9 cellular contexts compared by ENCODE assay signal in genomic region chr7:130888017-130888371, GRCh38.
DNase-seq lines count a peak whose midpoint lies in the region; ATAC-seq, FAIRE-seq and TF ChIP-seq lines count a peak whose summit lies in the region.
"Had no signal": no experiment of that assay in that cellular context is flagged by ENCODE, and none has a peak within 500 bp of the region (broad histone marks: within the 10 kb centered on the region; RNA-seq: fewer than 3 reads in every experiment).

No MANE protein-coding gene starts in this region.

- H2AFZ ChIP-seq in fibroblast of lung (ENCODE audit: low read length): no peak overlapping the region

- peak overlapping the region; percentile 31 for H3K27ac Mint-ChIP-seq in activated CD4-positive, alpha-beta T cell treated with anti-CD3 and anti-CD28 coated beads, Interleukin-2, amount 10 ng/mL, durations not matched to agents 7 days and 5 days
- peak overlapping the region; percentile 70 for H3K27ac Mint-ChIP-seq in stimulated activated memory B cell treated with anti-CD40 and anti-IgM and Interleukin-4, amounts not matched to agents 10 μg/mL and 1 μg/mL and 100 μg/mL, for 72 hours
- H3K27ac Mint-ChIP-seq in immature natural killer cell: peak overlapping the region in 2 of 6 donors; percentile 44 to 78

- H3K4me3 ChIP-seq in WI38 (ENCODE audit: low read depth, low read length): peak overlapping the region; percentile 3
- no peak overlapping the region for H3K4me3 ChIP-seq in fibroblast of lung (replicated peaks in 1 of 4; ENCODE audit: control extremely low read depth in 1 of 4, insufficient read depth in 1 of 4, low read depth in 3 of 4, low read length in 4 of 4)

- H3K36me3 ChIP-seq in fibroblast of lung (ENCODE audit: control insufficient read depth, insufficient read depth, low read length): peaks cover 23% of the 10 kb centered on the region

- H3K27ac ChIP-seq in fibroblast of lung (ENCODE audit: insufficient read depth, low read length): peak overlapping the region; percentile 81

- no peak for ATAC-seq in stimulated activated memory B cell treated with anti-CD40 and anti-IgM and Interleukin-4, amounts not matched to agents 10 μg/mL and 1 μg/mL and 100 μg/mL, for 72 hours

- peak overlapping the region; percentile 33 for H3K4me2 ChIP-seq in fibroblast of lung (ENCODE audit: extremely low read depth, insufficient read depth, low read length)

- H3K9me3 ChIP-seq in fibroblast of lung (ENCODE audit: control insufficient read depth, insufficient read depth, low read depth, low read length): no peaks in the 10 kb centered on the region

- H3K4me1 ChIP-seq in fibroblast of lung (ENCODE audit: control insufficient read depth, extremely low read depth, insufficient read depth, low read length): peaks cover 61% of the 10 kb centered on the region

- no peak for DNase-seq in activated CD4-positive, alpha-beta T cell treated with anti-CD3 and anti-CD28 coated beads, Interleukin-2, amount 10 ng/mL, durations not matched to agents 7 days and 5 days
- DNase-seq in activated CD4-positive, alpha-beta T cell treated with anti-CD3 and anti-CD28 coated beads for 48 hours: no peak
- DNase-seq in fibroblast of lung (ENCODE audit: low read depth in 2 of 2) (peak in 1 of 2 donors; percentile 28), immature natural killer cell (no peak), GM19239 (ENCODE audit: insufficient read length, low spot score) (no peak)
- no peak for DNase-seq in central memory CD4-positive, alpha-beta T cell

- POLR2A ChIA-PET in activated CD4-positive, alpha-beta T cell treated with anti-CD3 and anti-CD28 coated beads, Interleukin-2, amount 10 ng/mL, durations not matched to agents 7 days and 5 days (lab: Charles Lee): no interaction called here

- H3K79me2 ChIP-seq in fibroblast of lung (ENCODE audit: control insufficient read depth, insufficient read depth, low read length): peaks cover 93% of the 10 kb centered on the region

- peaks cover 55% of the 10 kb centered on the region for H3K36me3 Mint-ChIP-seq in activated CD4-positive, alpha-beta T cell treated with anti-CD3 and anti-CD28 coated beads, Interleukin-2, amount 10 ng/mL, durations not matched to agents 7 days and 5 days (ENCODE audit: low read depth)
- peaks cover 59% of the 10 kb centered on the region for H3K36me3 Mint-ChIP-seq in stimulated activated memory B cell treated with anti-CD40 and anti-IgM and Interleukin-4, amounts not matched to agents 10 μg/mL and 1 μg/mL and 100 μg/mL, for 72 hours
- peaks cover 4 to 40% (median 4%) of the 10 kb centered on the region in 3 donors for H3K36me3 Mint-ChIP-seq in immature natural killer cell

- no peak for FAIRE-seq in GM19239 (lab: Jason Lieb, UNC)
- FAIRE-seq: GM18507 had no signal

- TF ChIP-seq CTCF in WI38 (IDR thresholded peaks at IDR 0.05; ENCODE audit: low read depth, low read length) (no peak), fibroblast of lung (conservative IDR thresholded peaks at IDR 0.05 in 1 of 2, IDR thresholded peaks at IDR 0.05 in 1 of 2; ENCODE audit: low read depth in 1 of 2, low read length in 2 of 2) (no peak)

- CTCF ChIA-PET in activated CD4-positive, alpha-beta T cell treated with anti-CD3 and anti-CD28 coated beads, Interleukin-2, amount 10 ng/mL, durations not matched to agents 7 days and 5 days (lab: Charles Lee): interaction anchor here (0.6 to 1.3 kb wide), 3 partner anchors 9 to 622 kb away, joined by 3 to 8 read pairs (median 3); no protein-coding TSS in a partner anchor

- H3K4me3 Mint-ChIP-seq in activated CD4-positive, alpha-beta T cell treated with anti-CD3 and anti-CD28 coated beads, Interleukin-2, amount 10 ng/mL, durations not matched to agents 7 days and 5 days: no peak overlapping the region
- H3K4me3 Mint-ChIP-seq in stimulated activated memory B cell treated with anti-CD40 and anti-IgM and Interleukin-4, amounts not matched to agents 10 μg/mL and 1 μg/mL and 100 μg/mL, for 72 hours: no peak overlapping the region
- no peak overlapping the region for H3K4me3 Mint-ChIP-seq in immature natural killer cell

- H3K4me1 Mint-ChIP-seq in activated CD4-positive, alpha-beta T cell treated with anti-CD3 and anti-CD28 coated beads, Interleukin-2, amount 10 ng/mL, durations not matched to agents 7 days and 5 days: peaks cover 42% of the 10 kb centered on the region
- H3K4me1 Mint-ChIP-seq in stimulated activated memory B cell treated with anti-CD40 and anti-IgM and Interleukin-4, amounts not matched to agents 10 μg/mL and 1 μg/mL and 100 μg/mL, for 72 hours: peaks cover 18% of the 10 kb centered on the region
- H3K4me1 Mint-ChIP-seq in immature natural killer cell: peaks cover 18 to 52% of the 10 kb centered on the region in 2 donors

- no peaks in the 10 kb centered on the region for H3K9me3 Mint-ChIP-seq in activated CD4-positive, alpha-beta T cell treated with anti-CD3 and anti-CD28 coated beads, Interleukin-2, amount 10 ng/mL, durations not matched to agents 7 days and 5 days
- H3K9me3 Mint-ChIP-seq in stimulated activated memory B cell treated with anti-CD40 and anti-IgM and Interleukin-4, amounts not matched to agents 10 μg/mL and 1 μg/mL and 100 μg/mL, for 72 hours: no peaks in the 10 kb centered on the region
- H3K9me3 Mint-ChIP-seq in immature natural killer cell: no peaks in the 10 kb centered on the region

- H3K27me3 ChIP-seq in fibroblast of lung (ENCODE audit: control insufficient read depth, insufficient read depth, low read length): no peaks in the 10 kb centered on the region

- H3K27me3 Mint-ChIP-seq in activated CD4-positive, alpha-beta T cell treated with anti-CD3 and anti-CD28 coated beads, Interleukin-2, amount 10 ng/mL, durations not matched to agents 7 days and 5 days: no peaks in the 10 kb centered on the region
- H3K27me3 Mint-ChIP-seq in stimulated activated memory B cell treated with anti-CD40 and anti-IgM and Interleukin-4, amounts not matched to agents 10 μg/mL and 1 μg/mL and 100 μg/mL, for 72 hours: no peaks in the 10 kb centered on the region
- peaks cover 2 to 27% (median 2%) of the 10 kb centered on the region in 3 donors for H3K27me3 Mint-ChIP-seq in immature natural killer cell (ENCODE audit: low read depth in 3 of 3)

- H4K20me1 ChIP-seq in fibroblast of lung (ENCODE audit: control insufficient read depth, extremely low read depth, insufficient read depth, low read length): no peaks in the 10 kb centered on the region

- no peak overlapping the region for H3K9ac ChIP-seq in fibroblast of lung (ENCODE audit: insufficient read depth, low read length)
